ENCODE assay signal across 8 cellular contexts in genomic region chr7:131302876-131303707, GRCh38. TPM values are rescaled to one million over a fixed set of nuclear protein-coding genes. Genes with fewer than 3 reads are reported as not detected.
DNase-seq lines count a peak whose midpoint lies in the region; ATAC-seq and TF ChIP-seq lines count a peak whose summit lies in the region.

No MANE protein-coding gene starts in this region.

- no peak overlapping the region for H3K4me3 Mint-ChIP-seq in chondrocyte (ENCODE audit: unreplicated experiment)

- TF ChIP-seq CTCF in chondrocyte (IDR thresholded peaks at IDR 0.05) (peak; percentile 74), mucosa of descending colon (IDR thresholded peaks at IDR 0.05) (no peak)

- DNase-seq in SHP77 (lab: John Stamatoyannopoulos, UW) (peak; percentile 33 to 65), SHP77 treated with DMSO at 0.1 percent for 48 hours (lab: John Stamatoyannopoulos, UW) (no peak), RPMI8226 (peak; percentile 54), chondrocyte (ENCODE audit: low spot score) (no peak), mucosa of descending colon (peak in 2 of 3 donors; percentile 31 to 56)

- intact Hi-C loops in mucosa of descending colon (cut with DNase I, micrococcal nuclease) = no loop called here

- H3K27ac Mint-ChIP-seq in chondrocyte (ENCODE audit: unreplicated experiment) = no peak overlapping the region

- H3K36me3 Mint-ChIP-seq in chondrocyte (ENCODE audit: low read depth) = peaks cover 7% of the 10 kb centered on the region

- ATAC-seq in mucosa of descending colon (peak; percentile 70), GM19324 (IDR thresholded peaks at IDR 0.05; ENCODE audit: low FRiP score, unreplicated experiment) (no peak), HG02852 (IDR thresholded peaks at IDR 0.05; ENCODE audit: unreplicated experiment) (no peak), GM21526 (IDR thresholded peaks at IDR 0.05; ENCODE audit: low FRiP score, unreplicated experiment) (no peak)

- no peak overlapping the region for H3K4me3 ChIP-seq in mucosa of descending colon

- H3K9me3 ChIP-seq in mucosa of descending colon = peaks cover 9% of the 10 kb centered on the region

- no peaks in the 10 kb centered on the region for H3K27me3 Mint-ChIP-seq in chondrocyte (ENCODE audit: low read depth)

- no peaks in the 10 kb centered on the region for H3K36me3 ChIP-seq in mucosa of descending colon (ENCODE audit: low read depth)

- H3K9me3 Mint-ChIP-seq in chondrocyte (ENCODE audit: low read depth) = peaks cover 8% of the 10 kb centered on the region

- peaks cover 17% of the 10 kb centered on the region for H3K4me1 Mint-ChIP-seq in chondrocyte (ENCODE audit: low read depth)

- H3K4me1 ChIP-seq in mucosa of descending colon (ENCODE audit: low read depth) = no peaks in the 10 kb centered on the region

RNA-seq across cellular contexts. Expression of gene MKLN1, which starts 24.6 kb away (rescaled TPM):
- total RNA-seq in chondrocyte (33.4 to 43.8 TPM (median 33.8 TPM) in 3 replicates), mucosa of descending colon (10 to 100 TPM; 41.5 to 66.1 (median 47.1) TPM)

Comparison
In these comparisons a context has a peak if more than half of its experiments do, and no peak if none do; other contexts are left out.
1. DNase-seq: peak in SHP77 (2 of 2), RPMI8226 (single experiment) and mucosa of descending colon (2 of 3); none in SHP77 treated with DMSO at 0.1 percent for 48 hours (single experiment) and chondrocyte (single experiment).